In genomic region chr11:6474806-6475500, GRCh38 we compare ENCODE assay signal across 10 cellular contexts. TPM values are rescaled to one million over a fixed set of nuclear protein-coding genes. Genes with fewer than 3 reads are reported as not detected.
DNase-seq lines count a peak whose midpoint lies in the region; ATAC-seq, FAIRE-seq and TF ChIP-seq lines count a peak whose summit lies in the region.
"Had no signal": no experiment of that assay in that cellular context is flagged by ENCODE, and none has a peak within 500 bp of the region (broad histone marks: within the 10 kb centered on the region; RNA-seq: fewer than 3 reads in every experiment).

No MANE protein-coding gene starts in this region.

- H3K9me3 Mint-ChIP-seq in activated naive CD8-positive, alpha-beta T cell treated with anti-CD3 and anti-CD28 coated beads, Interleukin-2, amount 10 ng/mL, durations not matched to agents 7 days and 5 days, result no peaks in the 10 kb centered on the region
- no peaks in the 10 kb centered on the region for H3K9me3 Mint-ChIP-seq in type B pancreatic cell

- H3K27ac ChIP-seq in heart left ventricle (peak overlapping the region in 11 of 12 donors; percentile 86 to 97 (median 93)), HepG2 (ENCODE audit: extremely low read length, insufficient read depth, low read length) (peak overlapping the region; percentile 44)

- H3K4me3 Mint-ChIP-seq in activated naive CD8-positive, alpha-beta T cell treated with anti-CD3 and anti-CD28 coated beads, Interleukin-2, amount 10 ng/mL, durations not matched to agents 7 days and 5 days, result peak overlapping the region; percentile 26
- H3K4me3 Mint-ChIP-seq in type B pancreatic cell, result peak overlapping the region; percentile 90

- peaks cover 5% of the 10 kb centered on the region for H3K79me2 ChIP-seq in HepG2 (ENCODE audit: insufficient read depth, low read length)

- intact Hi-C loops in heart left ventricle (cut with DNase I) (loop anchor here in 3 of 10 donors (2.0 to 10.0 kb wide), 5 partner anchors 83 to 240 kb away; partner anchors contain the start of genes SMPD1 (in 2 of the 3), TAF10 (in 2 of the 3), CNGA4 (in 1 of the 3) and FHIP1B (in 1 of the 3)), cardiac septum (cut with DNase I) (loop anchor here (10.0 kb wide), 1 partner anchor 240 kb away; the partner anchor contains the start of genes CNGA4 and FHIP1B), HepG2 (cut with micrococcal nuclease; ENCODE audit: unreplicated experiment) (no loop called here)

- TF ChIP-seq RAD21 in HepG2 (CRISPR knock-in tag; IDR thresholded peaks at IDR 0.05), result no peak

- H3K4me2 ChIP-seq in HepG2 (ENCODE audit: low read depth, low read length), result no peak overlapping the region

- POLR2A ChIA-PET in activated naive CD8-positive, alpha-beta T cell treated with anti-CD3 and anti-CD28 coated beads, Interleukin-2, amount 10 ng/mL, durations not matched to agents 7 days and 5 days (lab: Charles Lee), result interaction anchor here (0.7 to 1.4 kb wide), 4 partner anchors 9 to 154 kb away, joined by 3 to 4 read pairs (median 3); no protein-coding TSS in a partner anchor
- POLR2A ChIA-PET in HepG2 (lab: Yijun Ruan, JAX), result interaction anchor here (1.4 to 3.3 kb wide), 5 partner anchors 13 to 144 kb away, joined by 3 to 13 read pairs (median 5); partner anchors contain the start of genes HPX and TPP1

- TF ChIP-seq EP300 in HepG2 (IDR thresholded peaks at IDR 0.05; ENCODE audit: low read depth in 2 of 2, low read length in 2 of 2) (no peak), HepG2 (CRISPR knock-in tag; IDR thresholded peaks at IDR 0.05; ENCODE audit: borderline replicate concordance) (no peak)

- WGBS in heart left ventricle, 4 donors, result 68 to 94% (median 79%) methylated on average over 3 of the region's 3 CpGs
- WGBS in HepG2 (ENCODE audit: low lambda C conversion rate), result 79% methylated on average over 3 of the region's 3 CpGs

- TF ChIP-seq CTCF in heart left ventricle (IDR thresholded peaks at IDR 0.05) (no peak), HepG2 (CRISPR knock-in tag; IDR thresholded peaks at IDR 0.05) (no peak), type B pancreatic cell (conservative IDR thresholded peaks at IDR 0.05) (no peak)

- ATAC-seq in heart left ventricle (no peak), HepG2 (peak; percentile 28), GM18519 (IDR thresholded peaks at IDR 0.05; ENCODE audit: low FRiP score, unreplicated experiment) (no peak)
- no peak for ATAC-seq in activated naive CD8-positive, alpha-beta T cell treated with anti-CD3 and anti-CD28 coated beads, Interleukin-2, amount 10 ng/mL, durations not matched to agents 7 days and 5 days (ENCODE audit: low read depth)

- H3K4me3 ChIP-seq in heart left ventricle (peak overlapping the region in 6 of 12 donors; percentile 67 to 99 (median 88)), HepG2 (replicated peaks in 1 of 3; ENCODE audit: insufficient read depth in 1 of 3, low read depth in 2 of 3, low read length in 3 of 3) (no peak overlapping the region)

- in situ Hi-C loops in HepG2 (cut with HindIII; ENCODE audit: extremely low pct_ligation_motif_present, low pct_unique_long_range_greater_than_20kb), result no loop called here

- no peak overlapping the region for H3K9ac ChIP-seq in HepG2 (ENCODE audit: insufficient read depth, low read depth, low read length)

- peaks cover 10% of the 10 kb centered on the region for H3K27me3 Mint-ChIP-seq in activated naive CD8-positive, alpha-beta T cell treated with anti-CD3 and anti-CD28 coated beads, Interleukin-2, amount 10 ng/mL, durations not matched to agents 7 days and 5 days
- H3K27me3 Mint-ChIP-seq in type B pancreatic cell, result no peaks in the 10 kb centered on the region

- TF ChIP-seq POLR2A in heart left ventricle (IDR thresholded peaks at IDR 0.05) (no peak), HepG2 (IDR thresholded peaks at IDR 0.05; ENCODE audit: insufficient read depth in 1 of 2, low read depth in 2 of 2, low read length in 2 of 2) (no peak)

- H3K9me3 ChIP-seq in heart left ventricle (no peaks in the 10 kb centered on the region), HepG2 (ENCODE audit: low read length) (no peaks in the 10 kb centered on the region)

- no TSS peak for BruUV-seq in HepG2 (replicated peaks; lab: Mats Ljungman, UMichigan)

- H2AFZ ChIP-seq in HepG2 (ENCODE audit: low read length), result no peak overlapping the region

- H3K27me3 ChIP-seq in heart left ventricle, result no peaks in the 10 kb centered on the region
- no peaks in the 10 kb centered on the region; a peak in 1 of 5 replicates for H3K27me3 ChIP-seq in HepG2 (ENCODE audit: control insufficient read depth in 1 of 2, insufficient read depth in 2 of 2, low read length in 2 of 2)

- CTCF ChIA-PET in HepG2 (lab: Yijun Ruan, JAX; ENCODE audit: low intra/inter-chr PET ratio, low total read pairs), result no interaction called here

- H3K4me1 Mint-ChIP-seq in activated naive CD8-positive, alpha-beta T cell treated with anti-CD3 and anti-CD28 coated beads, Interleukin-2, amount 10 ng/mL, durations not matched to agents 7 days and 5 days, result peaks cover 18% of the 10 kb centered on the region
- H3K4me1 Mint-ChIP-seq in type B pancreatic cell (ENCODE audit: unreplicated experiment), result peaks cover 24% of the 10 kb centered on the region

- peaks cover 0 to 30% (median 14%) of the 10 kb centered on the region in 12 donors for H3K4me1 ChIP-seq in heart left ventricle
- peaks cover 47% of the 10 kb centered on the region for H3K4me1 ChIP-seq in HepG2 (ENCODE audit: insufficient read depth, low read length)

- H3K36me3 ChIP-seq in heart left ventricle (peaks cover 0 to 33% (median 25%) of the 10 kb centered on the region in 9 donors), HepG2 (replicated peaks in 1 of 2; ENCODE audit: control insufficient read depth in 1 of 2, insufficient read depth in 2 of 2, low read length in 2 of 2) (peaks cover 9 to 25% of the 10 kb centered on the region in 2 experiments)

- no peak overlapping the region for H3K27ac Mint-ChIP-seq in activated naive CD8-positive, alpha-beta T cell treated with anti-CD3 and anti-CD28 coated beads, Interleukin-2, amount 10 ng/mL, durations not matched to agents 7 days and 5 days
- peak overlapping the region; percentile 85 for H3K27ac Mint-ChIP-seq in type B pancreatic cell

- no peak for FAIRE-seq in HepG2 (lab: Jason Lieb, UNC)
- FAIRE-seq: G401.6 had no signal

- no peaks in the 10 kb centered on the region; the same call in 1 of the 2 replicates for H4K20me1 ChIP-seq in HepG2 (ENCODE audit: insufficient read depth, low read length)

- peaks cover 11% of the 10 kb centered on the region for H3K36me3 Mint-ChIP-seq in activated naive CD8-positive, alpha-beta T cell treated with anti-CD3 and anti-CD28 coated beads, Interleukin-2, amount 10 ng/mL, durations not matched to agents 7 days and 5 days
- H3K36me3 Mint-ChIP-seq in type B pancreatic cell, result peaks cover 6% of the 10 kb centered on the region

- no peak for DNase-seq in heart left ventricle
- no peak for DNase-seq in cardiac septum (ENCODE audit: low spot score)
- no peak for DNase-seq in activated naive CD8-positive, alpha-beta T cell treated with anti-CD3 and anti-CD28 coated beads, Interleukin-2, amount 10 ng/mL, durations not matched to agents 7 days and 5 days
- no peak for DNase-seq in HepG2 (ENCODE audit: low spot score)
- no peak for DNase-seq in type B pancreatic cell (ENCODE audit: extremely low spot score, unreplicated experiment)
- no peak for DNase-seq in medulla oblongata (ENCODE audit: extremely low spot score)
- no peak for DNase-seq in DMS153 (lab: John Stamatoyannopoulos, UW)

RNA-seq across cellular contexts. Expression of gene TRIM3, which starts 1.2 kb away (rescaled TPM):
- total RNA-seq in heart left ventricle (10 to 100 TPM in 6 of 9 donors, 1 to 10 TPM in 3; 7.7 to 18.8 (median 10.4) TPM), cardiac septum (11.7 TPM), HepG2 (2016; rRNA removed; fragmentation: Illumina TruSeq; extraction: Trizol) (2.8 and 6.3 TPM in 2 replicates), type B pancreatic cell (ENCODE audit: low replicate concordance) (15.6 and 22.9 TPM in 2 replicates)
- polyA plus RNA-seq in heart left ventricle (10 to 100 TPM in 1 of 2 donors, 1 to 10 TPM in 1; 9.8 to 14.7 TPM), HepG2 (2011; rRNA removed) (3.6 and 4.9 TPM in 2 replicates)
- 10 to 100 TPM; 11.8 to 11.9 TPM for total RNA-seq in activated naive CD8-positive, alpha-beta T cell treated with anti-CD3 and anti-CD28 coated beads, Interleukin-2, amount 10 ng/mL, durations not matched to agents 7 days and 5 days
- 0.40 and 0.79 TPM in 2 replicates for total RNA-seq in HepG2 (2016; cell fraction: cytosol; rRNA removed; fragmentation: Illumina TruSeq; extraction: Trizol; ENCODE audit: low read depth)
- total RNA-seq in HepG2 (2016; cell fraction: insoluble cytoplasmic fraction; rRNA removed; fragmentation: Illumina TruSeq; extraction: Trizol), result 2.4 and 5.9 TPM in 2 replicates
- total RNA-seq in HepG2 (2016; cell fraction: membrane; rRNA removed; fragmentation: Illumina TruSeq; extraction: Trizol), result 1.2 and 1.5 TPM in 2 replicates
- 9.6 and 9.9 TPM in 2 replicates for total RNA-seq in HepG2 (2016; cell fraction: nucleus; rRNA removed; fragmentation: Illumina TruSeq; extraction: Trizol)
- 1.5 and 2.1 TPM in 2 replicates for polyA plus RNA-seq in HepG2 (2011; cell fraction: cytosol; rRNA removed)
- 25.2 and 26.5 TPM in 2 replicates for polyA plus RNA-seq in HepG2 (2011; cell fraction: nucleus; rRNA removed)
- 2.3 and 2.8 TPM in 2 replicates for polyA plus RNA-seq in HepG2 (2012)
- 0.49 and 0.53 TPM in 2 replicates for polyA plus RNA-seq in HepG2 (2016; cell fraction: cytosol; fragmentation: Illumina TruSeq; extraction: Trizol; ENCODE audit: low read depth)
- polyA plus RNA-seq in HepG2 (2016; cell fraction: insoluble cytoplasmic fraction; fragmentation: Illumina TruSeq; extraction: Trizol; ENCODE audit: low read depth), result 1.6 and 2.7 TPM in 2 replicates
- 0.80 and 1.3 TPM in 2 replicates for polyA plus RNA-seq in HepG2 (2016; cell fraction: membrane; fragmentation: Illumina TruSeq; extraction: Trizol; ENCODE audit: low read depth)
- polyA plus RNA-seq in HepG2 (2016; cell fraction: nucleus; fragmentation: Illumina TruSeq; extraction: Trizol; ENCODE audit: insufficient read depth, low read depth), result 25.5 and 27.0 TPM in 2 replicates
- polyA minus RNA-seq in HepG2 (2011; rRNA and poly(A)+ RNA removed; ENCODE audit: low replicate concordance), result 5.6 and 9.8 TPM in 2 replicates
- polyA minus RNA-seq in HepG2 (2011; cell fraction: cytosol; rRNA and poly(A)+ RNA removed), result 1.6 and 3.3 TPM in 2 replicates
- 6.6 and 8.3 TPM in 2 replicates for polyA minus RNA-seq in HepG2 (2011; cell fraction: nucleus; rRNA and poly(A)+ RNA removed)

RNA-seq across cellular contexts. Expression of gene ARFIP2, which starts 6.2 kb away (rescaled TPM):
- total RNA-seq in heart left ventricle (10 to 100 TPM; 10.7 to 24.9 (median 18.9) TPM), cardiac septum (20.1 TPM), HepG2 (2016; rRNA removed; fragmentation: Illumina TruSeq; extraction: Trizol) (58.9 and 60.2 TPM in 2 replicates), type B pancreatic cell (ENCODE audit: low replicate concordance) (60.9 and 77.3 TPM in 2 replicates)
- polyA plus RNA-seq in heart left ventricle (10 to 100 TPM; 14.0 to 36.7 TPM), HepG2 (2011; rRNA removed) (56.6 TPM in 2 replicates)
- 10 to 100 TPM; 44.3 to 44.6 TPM for total RNA-seq in activated naive CD8-positive, alpha-beta T cell treated with anti-CD3 and anti-CD28 coated beads, Interleukin-2, amount 10 ng/mL, durations not matched to agents 7 days and 5 days
- 17.5 and 22.7 TPM in 2 replicates for total RNA-seq in HepG2 (2016; cell fraction: cytosol; rRNA removed; fragmentation: Illumina TruSeq; extraction: Trizol; ENCODE audit: low read depth)
- 61.0 and 64.1 TPM in 2 replicates for total RNA-seq in HepG2 (2016; cell fraction: insoluble cytoplasmic fraction; rRNA removed; fragmentation: Illumina TruSeq; extraction: Trizol)
- total RNA-seq in HepG2 (2016; cell fraction: membrane; rRNA removed; fragmentation: Illumina TruSeq; extraction: Trizol), result 47.3 and 49.4 TPM in 2 replicates
- total RNA-seq in HepG2 (2016; cell fraction: nucleus; rRNA removed; fragmentation: Illumina TruSeq; extraction: Trizol), result 42.8 and 48.3 TPM in 2 replicates
- polyA plus RNA-seq in HepG2 (2011; cell fraction: cytosol; rRNA removed), result 46.2 and 52.7 TPM in 2 replicates
- polyA plus RNA-seq in HepG2 (2011; cell fraction: nucleus; rRNA removed), result 94.3 and 111 TPM in 2 replicates
- 27.4 and 32.7 TPM in 2 replicates for polyA plus RNA-seq in HepG2 (2012)
- 19.3 and 24.9 TPM in 2 replicates for polyA plus RNA-seq in HepG2 (2016; cell fraction: cytosol; fragmentation: Illumina TruSeq; extraction: Trizol; ENCODE audit: low read depth)
- polyA plus RNA-seq in HepG2 (2016; cell fraction: insoluble cytoplasmic fraction; fragmentation: Illumina TruSeq; extraction: Trizol; ENCODE audit: low read depth), result 64.8 and 65.3 TPM in 2 replicates
- polyA plus RNA-seq in HepG2 (2016; cell fraction: membrane; fragmentation: Illumina TruSeq; extraction: Trizol; ENCODE audit: low read depth), result 38.0 and 38.5 TPM in 2 replicates
- polyA plus RNA-seq in HepG2 (2016; cell fraction: nucleus; fragmentation: Illumina TruSeq; extraction: Trizol; ENCODE audit: insufficient read depth, low read depth), result 93.4 and 95.4 TPM in 2 replicates
- polyA minus RNA-seq in HepG2 (2011; rRNA and poly(A)+ RNA removed; ENCODE audit: low replicate concordance), result 40.2 and 91.9 TPM in 2 replicates
- 13.5 and 13.6 TPM in 2 replicates for polyA minus RNA-seq in HepG2 (2011; cell fraction: cytosol; rRNA and poly(A)+ RNA removed)
- 52.7 and 55.4 TPM in 2 replicates for polyA minus RNA-seq in HepG2 (2011; cell fraction: nucleus; rRNA and poly(A)+ RNA removed)

RNA-seq across cellular contexts. Expression of gene TIMM10B, which starts 6.3 kb away (rescaled TPM):
- total RNA-seq in heart left ventricle (10 to 100 TPM; 13.2 to 26.9 (median 16.1) TPM), cardiac septum (21.7 TPM), HepG2 (2016; rRNA removed; fragmentation: Illumina TruSeq; extraction: Trizol) (39.5 and 60.1 TPM in 2 replicates), type B pancreatic cell (ENCODE audit: low replicate concordance) (31.2 and 35.7 TPM in 2 replicates)
- polyA plus RNA-seq in heart left ventricle (10 to 100 TPM in 1 of 2 donors, 1 to 10 TPM in 1; 9.5 to 24.1 TPM), HepG2 (2011; rRNA removed) (34.9 and 38.5 TPM in 2 replicates)
- total RNA-seq in activated naive CD8-positive, alpha-beta T cell treated with anti-CD3 and anti-CD28 coated beads, Interleukin-2, amount 10 ng/mL, durations not matched to agents 7 days and 5 days, result 10 to 100 TPM; 41.3 to 47.0 TPM
- 10.8 and 13.1 TPM in 2 replicates for total RNA-seq in HepG2 (2016; cell fraction: cytosol; rRNA removed; fragmentation: Illumina TruSeq; extraction: Trizol; ENCODE audit: low read depth)
- 43.3 and 66.3 TPM in 2 replicates for total RNA-seq in HepG2 (2016; cell fraction: insoluble cytoplasmic fraction; rRNA removed; fragmentation: Illumina TruSeq; extraction: Trizol)
- total RNA-seq in HepG2 (2016; cell fraction: membrane; rRNA removed; fragmentation: Illumina TruSeq; extraction: Trizol), result 26.2 and 32.5 TPM in 2 replicates
- 41.4 and 43.0 TPM in 2 replicates for total RNA-seq in HepG2 (2016; cell fraction: nucleus; rRNA removed; fragmentation: Illumina TruSeq; extraction: Trizol)
- polyA plus RNA-seq in HepG2 (2011; cell fraction: cytosol; rRNA removed), result 34.0 and 35.1 TPM in 2 replicates
- polyA plus RNA-seq in HepG2 (2011; cell fraction: nucleus; rRNA removed), result 67.7 and 87.1 TPM in 2 replicates
- polyA plus RNA-seq in HepG2 (2012), result 20.8 and 27.0 TPM in 2 replicates
- polyA plus RNA-seq in HepG2 (2016; cell fraction: cytosol; fragmentation: Illumina TruSeq; extraction: Trizol; ENCODE audit: low read depth), result 11.9 and 14.7 TPM in 2 replicates
- polyA plus RNA-seq in HepG2 (2016; cell fraction: insoluble cytoplasmic fraction; fragmentation: Illumina TruSeq; extraction: Trizol; ENCODE audit: low read depth), result 45.0 and 46.2 TPM in 2 replicates
- 19.4 and 23.0 TPM in 2 replicates for polyA plus RNA-seq in HepG2 (2016; cell fraction: membrane; fragmentation: Illumina TruSeq; extraction: Trizol; ENCODE audit: low read depth)
- 39.7 and 43.3 TPM in 2 replicates for polyA plus RNA-seq in HepG2 (2016; cell fraction: nucleus; fragmentation: Illumina TruSeq; extraction: Trizol; ENCODE audit: insufficient read depth, low read depth)
- 42.9 and 55.1 TPM in 2 replicates for polyA minus RNA-seq in HepG2 (2011; rRNA and poly(A)+ RNA removed; ENCODE audit: low replicate concordance)
- polyA minus RNA-seq in HepG2 (2011; cell fraction: cytosol; rRNA and poly(A)+ RNA removed), result 12.4 and 20.8 TPM in 2 replicates
- 102 and 116 TPM in 2 replicates for polyA minus RNA-seq in HepG2 (2011; cell fraction: nucleus; rRNA and poly(A)+ RNA removed)

RNA-seq across cellular contexts. Expression of gene DNHD1, which starts 22.1 kb away (rescaled TPM):
- 1 to 10 TPM; 3.9 to 9.4 (median 5.4) TPM for total RNA-seq in heart left ventricle
- 1 to 10 TPM; 2.2 to 6.0 TPM for polyA plus RNA-seq in heart left ventricle
- total RNA-seq in cardiac septum, result 8.2 TPM
- 10 to 100 TPM; 32.3 to 35.5 TPM for total RNA-seq in activated naive CD8-positive, alpha-beta T cell treated with anti-CD3 and anti-CD28 coated beads, Interleukin-2, amount 10 ng/mL, durations not matched to agents 7 days and 5 days
- total RNA-seq in HepG2 (2016; rRNA removed; fragmentation: Illumina TruSeq; extraction: Trizol), result 0.94 and 2.7 TPM in 2 replicates
- 1.3 and 1.6 TPM in 2 replicates for total RNA-seq in HepG2 (2016; cell fraction: cytosol; rRNA removed; fragmentation: Illumina TruSeq; extraction: Trizol; ENCODE audit: low read depth)
- 1.0 and 2.6 TPM in 2 replicates for total RNA-seq in HepG2 (2016; cell fraction: insoluble cytoplasmic fraction; rRNA removed; fragmentation: Illumina TruSeq; extraction: Trizol)
- 1.00 and 1.2 TPM in 2 replicates for total RNA-seq in HepG2 (2016; cell fraction: membrane; rRNA removed; fragmentation: Illumina TruSeq; extraction: Trizol)
- total RNA-seq in HepG2 (2016; cell fraction: nucleus; rRNA removed; fragmentation: Illumina TruSeq; extraction: Trizol), result 8.5 and 9.6 TPM in 2 replicates
- polyA plus RNA-seq in HepG2 (2011; rRNA removed), result 9.3 and 13.3 TPM in 2 replicates
- 2.1 TPM in 2 replicates for polyA plus RNA-seq in HepG2 (2011; cell fraction: cytosol; rRNA removed)
- 76.4 and 80.1 TPM in 2 replicates for polyA plus RNA-seq in HepG2 (2011; cell fraction: nucleus; rRNA removed)
- 11.0 and 17.0 TPM in 2 replicates for polyA plus RNA-seq in HepG2 (2012)
- polyA plus RNA-seq in HepG2 (2016; cell fraction: cytosol; fragmentation: Illumina TruSeq; extraction: Trizol; ENCODE audit: low read depth), result 0.09 and 0.20 TPM in 2 replicates
- 0.91 and 1.1 TPM in 2 replicates for polyA plus RNA-seq in HepG2 (2016; cell fraction: insoluble cytoplasmic fraction; fragmentation: Illumina TruSeq; extraction: Trizol; ENCODE audit: low read depth)
- polyA plus RNA-seq in HepG2 (2016; cell fraction: membrane; fragmentation: Illumina TruSeq; extraction: Trizol; ENCODE audit: low read depth), result 0.16 and 0.22 TPM in 2 replicates
- 14.1 and 16.8 TPM in 2 replicates for polyA plus RNA-seq in HepG2 (2016; cell fraction: nucleus; fragmentation: Illumina TruSeq; extraction: Trizol; ENCODE audit: insufficient read depth, low read depth)
- polyA minus RNA-seq in HepG2 (2011; rRNA and poly(A)+ RNA removed; ENCODE audit: low replicate concordance), result 57.3 and 64.0 TPM in 2 replicates
- polyA minus RNA-seq in HepG2 (2011; cell fraction: cytosol; rRNA and poly(A)+ RNA removed), result 2.5 and 3.1 TPM in 2 replicates
- 48.5 and 56.7 TPM in 2 replicates for polyA minus RNA-seq in HepG2 (2011; cell fraction: nucleus; rRNA and poly(A)+ RNA removed)
- total RNA-seq in type B pancreatic cell (ENCODE audit: low replicate concordance), result 5.6 and 9.9 TPM in 2 replicates

RNA-seq across cellular contexts. Expression of gene HPX, which starts 34.2 kb away (rescaled TPM):
- total RNA-seq in heart left ventricle (1 to 10 TPM in 1 of 9 donors, under 1 TPM in 3, not detected in 5; 0.17 to 1.5 (median 0.35) TPM), cardiac septum (0.27 TPM), HepG2 (2016; rRNA removed; fragmentation: Illumina TruSeq; extraction: Trizol) (29.6 and 57.4 TPM in 2 replicates), type B pancreatic cell (ENCODE audit: low replicate concordance) (1.5 and 1.9 TPM in 2 replicates)
- polyA plus RNA-seq in heart left ventricle (under 1 TPM; 0.33 to 0.46 TPM), HepG2 (2011; rRNA removed) (6.2 and 9.2 TPM in 2 replicates)
- 1 to 10 TPM in 1 of 2 experiments, under 1 TPM in 1; 0.58 to 1.3 TPM for total RNA-seq in activated naive CD8-positive, alpha-beta T cell treated with anti-CD3 and anti-CD28 coated beads, Interleukin-2, amount 10 ng/mL, durations not matched to agents 7 days and 5 days
- total RNA-seq in HepG2 (2016; cell fraction: cytosol; rRNA removed; fragmentation: Illumina TruSeq; extraction: Trizol; ENCODE audit: low read depth), result 7.4 and 9.1 TPM in 2 replicates
- total RNA-seq in HepG2 (2016; cell fraction: insoluble cytoplasmic fraction; rRNA removed; fragmentation: Illumina TruSeq; extraction: Trizol), result 28.5 and 59.2 TPM in 2 replicates
- total RNA-seq in HepG2 (2016; cell fraction: membrane; rRNA removed; fragmentation: Illumina TruSeq; extraction: Trizol), result 9.6 and 11.3 TPM in 2 replicates
- 60.0 and 62.1 TPM in 2 replicates for total RNA-seq in HepG2 (2016; cell fraction: nucleus; rRNA removed; fragmentation: Illumina TruSeq; extraction: Trizol)
- 7.9 and 10.5 TPM in 2 replicates for polyA plus RNA-seq in HepG2 (2011; cell fraction: cytosol; rRNA removed)
- 6.2 and 6.6 TPM in 2 replicates for polyA plus RNA-seq in HepG2 (2011; cell fraction: nucleus; rRNA removed)
- polyA plus RNA-seq in HepG2 (2012), result 1.3 and 1.4 TPM in 2 replicates
- polyA plus RNA-seq in HepG2 (2016; cell fraction: cytosol; fragmentation: Illumina TruSeq; extraction: Trizol; ENCODE audit: low read depth), result 6.7 and 7.9 TPM in 2 replicates
- polyA plus RNA-seq in HepG2 (2016; cell fraction: insoluble cytoplasmic fraction; fragmentation: Illumina TruSeq; extraction: Trizol; ENCODE audit: low read depth), result 28.3 and 32.1 TPM in 2 replicates
- polyA plus RNA-seq in HepG2 (2016; cell fraction: membrane; fragmentation: Illumina TruSeq; extraction: Trizol; ENCODE audit: low read depth), result 8.6 and 17.5 TPM in 2 replicates
- polyA plus RNA-seq in HepG2 (2016; cell fraction: nucleus; fragmentation: Illumina TruSeq; extraction: Trizol; ENCODE audit: insufficient read depth, low read depth), result 86.2 and 88.6 TPM in 2 replicates
- polyA minus RNA-seq in HepG2 (2011; rRNA and poly(A)+ RNA removed; ENCODE audit: low replicate concordance), result 0.26 and 20.4 TPM in 2 replicates
- polyA minus RNA-seq in HepG2 (2011; cell fraction: cytosol; rRNA and poly(A)+ RNA removed), result 3.1 and 4.2 TPM in 2 replicates
- polyA minus RNA-seq in HepG2 (2011; cell fraction: nucleus; rRNA and poly(A)+ RNA removed), result 4.1 and 4.5 TPM in 2 replicates
- total RNA-seq: NCI-H460 had no signal
